Comparison of ENCODE assay signal across 8 cellular contexts in the genomic region with DNA sequence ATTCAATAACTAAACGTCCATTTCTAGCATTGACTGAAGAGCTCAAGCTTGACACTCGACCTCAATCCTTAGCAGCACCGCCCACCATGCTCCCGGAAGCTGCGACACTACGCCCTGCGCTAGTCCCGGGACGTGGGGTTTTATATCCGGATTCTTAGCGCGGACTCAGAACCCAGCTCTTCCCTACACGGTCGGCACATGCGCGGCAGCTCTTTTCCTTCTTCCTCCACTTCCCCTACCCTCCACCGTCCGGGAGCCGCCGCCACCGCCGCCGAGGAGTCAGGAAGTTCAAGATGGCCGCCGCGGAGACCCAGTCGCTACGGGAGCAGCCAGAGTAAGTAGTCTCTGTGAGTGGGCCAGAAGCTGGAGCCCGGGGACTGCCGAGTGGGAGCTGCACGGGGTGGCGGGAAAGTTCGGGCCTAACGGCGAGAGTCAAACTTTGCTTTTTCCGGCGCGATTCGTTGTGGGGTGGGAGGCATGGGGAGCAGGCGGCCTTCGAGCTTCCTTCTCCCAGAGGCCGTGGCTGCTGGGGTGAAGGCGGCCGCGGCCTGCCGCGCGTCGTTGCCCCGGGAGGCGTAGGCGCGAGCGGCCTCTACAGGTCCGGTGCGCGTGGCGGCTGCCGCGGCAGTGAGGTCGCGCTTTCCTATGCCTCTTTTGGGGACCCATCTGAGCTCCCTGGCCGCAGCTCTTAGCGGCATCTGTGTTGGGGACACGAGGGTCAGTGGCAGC. TPM values are rescaled to one million over a fixed set of nuclear protein-coding genes. Genes with fewer than 3 reads are reported as not detected.
DNase-seq lines count a peak whose midpoint lies in the region; ATAC-seq and TF ChIP-seq lines count a peak whose summit lies in the region.

No MANE protein-coding gene starts in this region.

- POLR2A ChIA-PET in RWPE1 (lab: Yijun Ruan, JAX; ENCODE audit: low non-redundant PET): interaction anchor here (0.5 to 0.7 kb wide), 6 partner anchors 28 to 958 kb away, joined by 3 to 6 read pairs (median 4); no protein-coding TSS in a partner anchor
- POLR2A ChIA-PET in naive thymus-derived CD8-positive, alpha-beta T cell (lab: Charles Lee): interaction anchor here (0.6 to 2.5 kb wide), 24 partner anchors 8 to 1256 kb away, joined by 3 to 37 read pairs (median 4); partner anchors contain the start of genes CDYL, ECI2, FAM50B and WRNIP1

- CTCF ChIA-PET in RWPE1 (lab: Yijun Ruan, JAX): interaction anchor here (0.6 to 1.7 kb wide), 3 partner anchors 8 to 958 kb away, joined by 3 to 4 read pairs (median 4); no protein-coding TSS in a partner anchor

- H3K4me1 Mint-ChIP-seq in naive thymus-derived CD8-positive, alpha-beta T cell: peaks cover 17 to 76% (median 66%) of the 10 kb centered on the region in 4 donors
- H3K4me1 Mint-ChIP-seq in stimulated activated naive B cell treated with anti-CD40 and anti-IgM and Interleukin-4, amounts not matched to agents 10 μg/mL and 1 μg/mL and 100 μg/mL, for 72 hours: peaks cover 18 to 52% of the 10 kb centered on the region in 2 donors

- peaks cover 2 to 20% (median 4%) of the 10 kb centered on the region in 3 donors for H3K36me3 Mint-ChIP-seq in naive thymus-derived CD8-positive, alpha-beta T cell
- peaks cover 6 to 15% of the 10 kb centered on the region in 2 donors for H3K36me3 Mint-ChIP-seq in stimulated activated naive B cell treated with anti-CD40 and anti-IgM and Interleukin-4, amounts not matched to agents 10 μg/mL and 1 μg/mL and 100 μg/mL, for 72 hours

- peak; percentile 32; the same call in 1 of the 2 replicates for TF ChIP-seq CTCF in LNCAP (IDR thresholded peaks at IDR 0.05)
- peak; percentile 38; the same call in 1 of the 2 replicates for TF ChIP-seq CTCF in RWPE1 (conservative IDR thresholded peaks at IDR 0.05; ENCODE audit: low read depth)

- H3K27ac ChIP-seq in RWPE1: peak overlapping the region; percentile 96

- ATAC-seq in naive thymus-derived CD8-positive, alpha-beta T cell: peak; percentile 58 to 62
- ATAC-seq in stimulated activated naive B cell treated with anti-CD40 and anti-IgM and Interleukin-4, amounts not matched to agents 10 μg/mL and 1 μg/mL and 100 μg/mL, for 72 hours (replicated peaks): peak; percentile 77 to 79

- H3K27ac Mint-ChIP-seq in naive thymus-derived CD8-positive, alpha-beta T cell: peak overlapping the region; percentile 98 to 100 (median 100)
- H3K27ac Mint-ChIP-seq in stimulated activated naive B cell treated with anti-CD40 and anti-IgM and Interleukin-4, amounts not matched to agents 10 μg/mL and 1 μg/mL and 100 μg/mL, for 72 hours: peak overlapping the region; percentile 98

- DNase-seq in EL: peak; percentile 99
- DNase-seq in GOT3 (lab: John Stamatoyannopoulos, UW): peak; percentile 88
- DNase-seq in RWPE1 (ENCODE audit: low spot score): peak; percentile 83
- peak; percentile 77 for DNase-seq in activated T-helper 9 cell treated with anti-CD3 and anti-CD28 coated beads, Interleukin-2, amount 50 U/mL, for 16 hours (ENCODE audit: low read depth)
- DNase-seq in fibroblast of peridontal ligament (ENCODE audit: extremely low read depth): peak; percentile 97
- DNase-seq in naive thymus-derived CD8-positive, alpha-beta T cell: peak; percentile 64 to 88 (median 79)
- peak; percentile 85 for DNase-seq in stimulated activated naive B cell treated with anti-CD40 and anti-IgM and Interleukin-4, amounts not matched to agents 10 μg/mL and 1 μg/mL and 100 μg/mL, for 72 hours

- peaks cover 0 to 3% (median 0%) of the 10 kb centered on the region in 9 donors for H3K9me3 Mint-ChIP-seq in naive thymus-derived CD8-positive, alpha-beta T cell
- H3K9me3 Mint-ChIP-seq in stimulated activated naive B cell treated with anti-CD40 and anti-IgM and Interleukin-4, amounts not matched to agents 10 μg/mL and 1 μg/mL and 100 μg/mL, for 72 hours: peaks cover 0 to 3% of the 10 kb centered on the region in 2 donors

- H3K4me3 Mint-ChIP-seq in naive thymus-derived CD8-positive, alpha-beta T cell: peak overlapping the region; percentile 96 to 99 (median 98)
- peak overlapping the region; percentile 96 to 99 for H3K4me3 Mint-ChIP-seq in stimulated activated naive B cell treated with anti-CD40 and anti-IgM and Interleukin-4, amounts not matched to agents 10 μg/mL and 1 μg/mL and 100 μg/mL, for 72 hours

- peaks cover 0 to 2% (median 0%) of the 10 kb centered on the region in 5 donors for H3K27me3 Mint-ChIP-seq in naive thymus-derived CD8-positive, alpha-beta T cell
- H3K27me3 Mint-ChIP-seq in stimulated activated naive B cell treated with anti-CD40 and anti-IgM and Interleukin-4, amounts not matched to agents 10 μg/mL and 1 μg/mL and 100 μg/mL, for 72 hours: no peaks in the 10 kb centered on the region

RNA-seq across cellular contexts. Expression of gene FAM217A, which starts 57.6 kb away (rescaled TPM):
- total RNA-seq in naive thymus-derived CD8-positive, alpha-beta T cell: not detected
- under 1 TPM in 2 of 3 donors, not detected in 1; 0.08 to 0.23 TPM for polyA plus RNA-seq in naive thymus-derived CD8-positive, alpha-beta T cell

Comparison
In these comparisons a context has a peak if more than half of its experiments do, and no peak if none do; other contexts are left out.
1. Peak in every context shown above with its lines: DNase-seq, ATAC-seq and H3K27ac ChIP-seq.